In the genomic region with DNA sequence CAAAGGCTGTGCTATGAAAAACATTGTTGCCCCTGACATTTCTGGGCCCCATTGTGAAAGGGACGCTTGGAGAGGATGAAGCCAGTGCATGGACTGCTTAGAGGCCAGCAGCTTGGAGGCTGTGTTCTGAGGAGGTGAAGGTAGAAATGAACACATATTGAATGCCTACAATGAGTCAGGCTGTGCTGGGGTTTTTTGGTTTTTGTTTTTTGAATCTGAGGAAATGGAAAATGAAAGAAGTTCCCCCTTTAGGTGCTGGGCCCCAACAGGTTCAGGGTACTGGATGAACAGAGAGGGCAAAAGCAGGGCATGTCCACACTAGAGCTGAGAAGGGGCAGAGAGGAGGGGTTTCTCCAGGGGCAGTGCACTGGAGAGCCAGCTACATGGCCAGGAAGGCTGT, we compare ENCODE assay signal across 13 cellular contexts.
DNase-seq lines count a peak whose midpoint lies in the region; ATAC-seq and TF ChIP-seq lines count a peak whose summit lies in the region.
"Had no signal": no experiment of that assay in that cellular context is flagged by ENCODE, and none has a peak within 500 bp of the region (broad histone marks: within the 10 kb centered on the region; RNA-seq: fewer than 3 reads in every experiment).

No MANE protein-coding gene starts in this region.

- no peaks in the 10 kb centered on the region for H3K27me3 ChIP-seq in neuronal stem cell (ENCODE audit: control insufficient read depth in 3 of 3, insufficient read depth in 3 of 3, low read depth in 1 of 3, low read length in 3 of 3)
- H3K27me3 ChIP-seq in hepatocyte = no peaks in the 10 kb centered on the region
- H3K27me3 ChIP-seq: neutrophil had no signal

- no peaks in the 10 kb centered on the region for H3K36me3 ChIP-seq in neuronal stem cell (replicated peaks in 1 of 2; ENCODE audit: control insufficient read depth in 2 of 2, insufficient read depth in 2 of 2, low read length in 2 of 2)
- H3K36me3 ChIP-seq in hepatocyte (replicated peaks; ENCODE audit: insufficient read depth, low read depth) = no peaks in the 10 kb centered on the region
- H3K36me3 ChIP-seq: neutrophil had no signal

- no peaks in the 10 kb centered on the region for H3K4me1 Mint-ChIP-seq in activated T-cell treated with anti-CD3 and anti-CD28 coated beads, Interleukin-2, amount 50 U/mL, for 72 hours (ENCODE audit: low read depth)

- peaks cover 10 to 12% of the 10 kb centered on the region in 2 donors for H3K9me3 Mint-ChIP-seq in activated T-cell treated with anti-CD3 and anti-CD28 coated beads, Interleukin-2, amount 50 U/mL, for 72 hours

- peak overlapping the region in 1 of 2 donors; percentile 54 for H3K4me3 Mint-ChIP-seq in activated T-cell treated with anti-CD3 and anti-CD28 coated beads, Interleukin-2, amount 50 U/mL, for 72 hours

- WGBS in neuronal stem cell (ENCODE audit: extremely low coverage in 2 of 2, insufficient read length in 2 of 2, insufficient replicate concordance in 1 of 2), 2 donors = no CpG with 5 or more reads among the region's 1 CpG
- WGBS in hepatocyte (ENCODE audit: low lambda C conversion rate, missing lambda C conversion rate) = 79% methylated on average over 1 of the region's 1 CpG

- H3K4me2 ChIP-seq in neuronal stem cell (ENCODE audit: insufficient read depth, low read length, poor library complexity, severe bottlenecking) (no peak overlapping the region), hepatocyte (no peak overlapping the region)

- H2AFZ ChIP-seq in neuronal stem cell (ENCODE audit: low read length) (no peak overlapping the region), hepatocyte (no peak overlapping the region)

- H3K27ac ChIP-seq in neuronal stem cell (replicated peaks; ENCODE audit: low read length) = no peak overlapping the region
- H3K27ac ChIP-seq in hepatocyte = no peak overlapping the region
- H3K27ac ChIP-seq: neutrophil had no signal

- H4K91ac ChIP-seq in neuronal stem cell (ENCODE audit: low read depth, low read length, poor library complexity) = no peak overlapping the region

- no peaks in the 10 kb centered on the region for H3K4me1 ChIP-seq in neuronal stem cell (ENCODE audit: control insufficient read depth in 2 of 2, insufficient read depth in 1 of 2, low read depth in 1 of 2, low read length in 2 of 2)
- H3K4me1 ChIP-seq in hepatocyte (ENCODE audit: insufficient read depth) = no peaks in the 10 kb centered on the region

- no peak overlapping the region for H3K23ac ChIP-seq in neuronal stem cell (ENCODE audit: low read depth, low read length, poor library complexity)

- peak overlapping the region; percentile 74 for H3K14ac ChIP-seq in neuronal stem cell (ENCODE audit: low read length)

- no peak overlapping the region for H3K27ac Mint-ChIP-seq in activated T-cell treated with anti-CD3 and anti-CD28 coated beads, Interleukin-2, amount 50 U/mL, for 72 hours

- no peaks in the 10 kb centered on the region for H3K79me1 ChIP-seq in neuronal stem cell (ENCODE audit: low read depth, low read length)

- no peak overlapping the region for H2BK120ac ChIP-seq in neuronal stem cell (ENCODE audit: low read depth, low read length)

- H3K9me2 ChIP-seq in hepatocyte (replicated peaks; ENCODE audit: insufficient read depth) = no peaks in the 10 kb centered on the region

- H2AK5ac ChIP-seq in neuronal stem cell (ENCODE audit: low read depth, low read length) = no peak overlapping the region

- peak in 1 of 2 donors; percentile 0 for DNase-seq in activated T-cell treated with anti-CD3 and anti-CD28 coated beads, Interleukin-2, amount 50 U/mL, for 72 hours
- DNase-seq in activated T-cell treated with anti-CD3 and anti-CD28 coated beads for 4 hours = no peak
- no peak for DNase-seq in neuronal stem cell (ENCODE audit: low spot score)
- DNase-seq in GF-D8 (lab: John Stamatoyannopoulos, UW) = no peak
- DNase-seq in hepatocyte (ENCODE audit: low spot score) = no peak
- DNase-seq in NCI-H446 treated with DMSO at 0.1 percent for 48 hours (lab: John Stamatoyannopoulos, UW) = no peak
- DNase-seq: activated naive CD4-positive, alpha-beta T cell treated with Interleukin-2 at 50 U/mL for 16 hours; NCI-H1105; stimulated activated CD4-positive, alpha-beta T cell treated with anti-CD3 and anti-CD28 coated beads, Interleukin-15, amount 100 ng/mL, for 24 hours; stimulated activated naive CD4-positive, alpha-beta T cell had no signal

- H2BK15ac ChIP-seq in neuronal stem cell (ENCODE audit: low read length) = no peak overlapping the region

- no peak overlapping the region for H3K4ac ChIP-seq in neuronal stem cell (ENCODE audit: low read length)

- no peak overlapping the region for H4K8ac ChIP-seq in neuronal stem cell (ENCODE audit: low read depth, low read length)

- H3K36me3 Mint-ChIP-seq in activated T-cell treated with anti-CD3 and anti-CD28 coated beads, Interleukin-2, amount 50 U/mL, for 72 hours (ENCODE audit: insufficient read depth in 2 of 2) = peaks cover 0 to 2% of the 10 kb centered on the region in 2 donors

- H3K4me3 ChIP-seq in neuronal stem cell (ENCODE audit: low read length in 2 of 2) = no peak overlapping the region
- H3K4me3 ChIP-seq in hepatocyte = no peak overlapping the region

- no peaks in the 10 kb centered on the region for H3K27me3 Mint-ChIP-seq in activated T-cell treated with anti-CD3 and anti-CD28 coated beads, Interleukin-2, amount 50 U/mL, for 72 hours (ENCODE audit: low read depth)

- no peak overlapping the region for H2BK12ac ChIP-seq in neuronal stem cell (ENCODE audit: low read length)

- peak; percentile 51 to 83 for ATAC-seq in activated T-cell treated with anti-CD3 and anti-CD28 coated beads, Interleukin-2, amount 50 U/mL, for 72 hours (replicated peaks in 1 of 2)
- ATAC-seq in GM21529 (IDR thresholded peaks at IDR 0.05; ENCODE audit: unreplicated experiment) (peak; percentile 90), HG03095 (IDR thresholded peaks at IDR 0.05; ENCODE audit: unreplicated experiment) (peak; percentile 92)

- no peak overlapping the region for H2BK5ac ChIP-seq in neuronal stem cell (ENCODE audit: low read length)

- TF ChIP-seq CTCF in hepatocyte (IDR thresholded peaks at IDR 0.05; ENCODE audit: poor library complexity) = no peak

- H3K9me3 ChIP-seq in neuronal stem cell (replicated peaks in 1 of 2; ENCODE audit: control insufficient read depth in 2 of 2, insufficient read depth in 1 of 2, low read depth in 1 of 2, low read length in 2 of 2) (peaks cover 0 to 1% of the 10 kb centered on the region in 2 donors), hepatocyte (ENCODE audit: low read depth) (no peaks in the 10 kb centered on the region)
- H3K9me3 ChIP-seq: neutrophil had no signal

- peak overlapping the region; percentile 18 for H3K18ac ChIP-seq in neuronal stem cell (ENCODE audit: low read length)

- no peak overlapping the region for H3K9ac ChIP-seq in neuronal stem cell (ENCODE audit: low read depth, low read length, poor library complexity)

- no peaks in the 10 kb centered on the region for H3K79me2 ChIP-seq in hepatocyte

- H4K20me1 ChIP-seq in hepatocyte (ENCODE audit: insufficient read depth, poor library complexity, severe bottlenecking) = no peaks in the 10 kb centered on the region
